In the genomic region with DNA sequence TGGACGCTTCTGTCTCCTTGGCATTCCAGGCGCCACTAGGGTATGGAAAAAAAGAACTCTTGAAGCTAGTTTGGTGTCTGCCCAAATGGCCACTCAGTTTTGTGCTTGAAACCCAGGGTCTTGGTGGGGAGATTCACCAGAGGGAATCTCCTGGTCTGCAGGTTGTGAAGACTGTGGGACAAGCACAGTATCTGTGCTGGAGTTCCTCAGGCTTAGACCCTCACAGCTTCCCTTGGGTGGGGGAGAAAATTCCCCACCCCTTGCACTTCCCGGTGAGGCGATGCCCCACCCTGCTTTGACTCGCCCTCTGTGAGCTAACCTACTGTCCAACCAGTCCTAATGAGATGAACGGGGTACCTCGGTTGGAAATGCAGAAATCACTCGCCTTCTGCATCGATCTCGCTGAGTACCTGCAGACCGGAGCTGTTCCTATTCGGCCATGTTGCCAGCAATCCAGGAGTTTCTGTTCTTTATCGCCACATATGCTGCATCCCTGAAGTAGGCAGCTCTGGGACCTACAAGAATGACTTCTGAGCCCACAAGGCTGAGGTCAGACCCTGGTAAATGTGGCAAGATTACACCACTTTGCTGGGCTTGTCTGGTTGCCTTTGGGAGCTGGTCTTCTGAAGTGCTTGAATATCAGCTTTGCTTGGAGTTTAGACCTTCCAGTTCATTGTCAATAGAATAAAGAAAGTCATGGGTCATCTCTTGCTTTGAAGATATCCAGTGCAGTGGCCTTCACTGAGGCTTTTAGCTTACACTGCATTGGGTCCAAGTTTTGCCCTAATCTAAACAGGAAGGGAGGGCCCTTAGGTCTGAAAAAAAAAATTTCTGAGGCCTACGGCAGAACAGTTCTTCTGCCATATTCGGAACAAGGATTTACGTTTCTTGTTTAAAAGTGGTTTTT, we compare ENCODE assay signal across 37 cellular contexts. TPM values are rescaled to one million over a fixed set of nuclear protein-coding genes. Genes with fewer than 3 reads are reported as not detected.
"Had no signal": no experiment of that assay in that cellular context is flagged by ENCODE, and none has a peak within 500 bp of the region (broad histone marks: within the 10 kb centered on the region; RNA-seq: fewer than 3 reads in every experiment).

No MANE protein-coding gene starts in this region.

- H3K27ac ChIP-seq: KMS-11 had no signal

- H3K9me3 ChIP-seq: MG63 had no signal

- H3K9ac ChIP-seq: KMS-11 had no signal

- H3K27me3 ChIP-seq: MG63 had no signal

- DNase-seq: Karpas-422, KG1, MG63, MM.1S, MV-4-11, NCI-H1048, NCI-H1092, NCI-H1092 treated with DMSO at 0.1 percent for 48 hours, NCI-H1105, NCI-H1105 treated with DMSO at 0.1 percent for 48 hours, NCI-H1417, NCI-H1417 treated with DMSO at 0.1 percent for 48 hours, NCI-H1436, NCI-H1436 treated with DMSO at 0.1 percent for 48 hours, NCI-H146, NCI-H1694, NCI-H1694 treated with DMSO at 0.1 percent for 48 hours, NCI-H187, NCI-H187 treated with DMSO at 0.1 percent for 48 hours, NCI-H1930, NCI-H2029, NCI-H2029 treated with DMSO at 0.1 percent for 48 hours, NCI-H2081, NCI-H2081 treated with DMSO at 0.1 percent for 48 hours, NCI-H2107, NCI-H2171, NCI-H2171 treated with DMSO at 0.1 percent for 48 hours, NCI-H2227 treated with DMSO at 0.1 percent for 48 hours, NCI-H226, NCI-H345, NCI-H446, NCI-H446 treated with DMSO at 0.1 percent for 48 hours, NCI-H510A had no signal

- H3K4me2 ChIP-seq: KMS-11 had no signal

- H3K36me3 ChIP-seq: MG63 had no signal

- H3K4me3 ChIP-seq: MG63 had no signal

RNA-seq across cellular contexts. Expression of gene SLC2A2, which starts 51.0 kb away (rescaled TPM):
- total RNA-seq: LHCN-M2, MCF 10A, NCI-H460 had no signal
